Comparison of ENCODE assay signal across 13 cellular contexts in genomic region chr4:107444-108429, GRCh38. TPM values are rescaled to one million over a fixed set of nuclear protein-coding genes. Genes with fewer than 3 reads are reported as not detected.
A peak's percentile ranks its signal among the peaks of the same experiment; 100 is the strongest.
DNase-seq lines count a peak whose midpoint lies in the region; ATAC-seq and TF ChIP-seq lines count a peak whose summit lies in the region.
"Had no signal": no experiment of that assay in that cellular context is flagged by ENCODE, and none has a peak within 500 bp of the region (broad histone marks: within the 10 kb centered on the region; RNA-seq: fewer than 3 reads in every experiment).

No MANE protein-coding gene starts in this region.

- no peak overlapping the region for H3K27ac Mint-ChIP-seq in activated naive CD8-positive, alpha-beta T cell
- no peak overlapping the region for H3K27ac Mint-ChIP-seq in activated naive CD8-positive, alpha-beta T cell treated with anti-CD3 and anti-CD28 coated beads, Interleukin-2, amount 50 U/mL, for 24 hours

- TF ChIP-seq CTCF in epithelial cell of esophagus (IDR thresholded peaks at IDR 0.05; ENCODE audit: insufficient read depth, low read depth, low read length, missing control alignments): no peak
- no peak for TF ChIP-seq CTCF in upper lobe of right lung (IDR thresholded peaks at IDR 0.05)

- H3K27me3 ChIP-seq in muscle layer of colon (ENCODE audit: control insufficient read depth in 1 of 2, insufficient read depth in 2 of 2, low read length in 2 of 2) (peaks cover 16 to 44% of the 10 kb centered on the region in 2 donors), upper lobe of right lung (peaks cover 46% of the 10 kb centered on the region)

- no peak for ATAC-seq in activated naive CD8-positive, alpha-beta T cell treated with anti-CD3 and anti-CD28 coated beads, Interleukin-2, amount 50 U/mL, for 24 hours
- ATAC-seq in upper lobe of right lung (peak; percentile 8), GM19035 (IDR thresholded peaks at IDR 0.05; ENCODE audit: unreplicated experiment) (no peak)
- ATAC-seq: A549 had no signal

- H3K9me3 Mint-ChIP-seq in activated naive CD8-positive, alpha-beta T cell (ENCODE audit: low read depth): peaks cover 28% of the 10 kb centered on the region
- peaks cover 55% of the 10 kb centered on the region for H3K9me3 Mint-ChIP-seq in activated naive CD8-positive, alpha-beta T cell treated with anti-CD3 and anti-CD28 coated beads, Interleukin-2, amount 50 U/mL, for 24 hours

- H3K4me1 ChIP-seq in muscle layer of colon (ENCODE audit: insufficient read depth, low read length) (no peaks in the 10 kb centered on the region), upper lobe of right lung (no peaks in the 10 kb centered on the region)
- H3K4me1 ChIP-seq: A549, right lobe of liver had no signal

- H3K36me3 ChIP-seq in muscle layer of colon (ENCODE audit: insufficient read depth, low read length): no peaks in the 10 kb centered on the region
- no peaks in the 10 kb centered on the region for H3K36me3 ChIP-seq in upper lobe of right lung
- H3K36me3 ChIP-seq: right lobe of liver had no signal

- H3K9me3 ChIP-seq in muscle layer of colon (ENCODE audit: low read length) (no peaks in the 10 kb centered on the region), upper lobe of right lung (peaks cover 5% of the 10 kb centered on the region)

- H3K36me3 Mint-ChIP-seq in activated naive CD8-positive, alpha-beta T cell: peaks cover 35% of the 10 kb centered on the region
- peaks cover 33% of the 10 kb centered on the region for H3K36me3 Mint-ChIP-seq in activated naive CD8-positive, alpha-beta T cell treated with anti-CD3 and anti-CD28 coated beads, Interleukin-2, amount 50 U/mL, for 24 hours (ENCODE audit: low read depth)

- H3K4me3 ChIP-seq in epithelial cell of esophagus (ENCODE audit: low read length) (peak overlapping the region; percentile 11), muscle layer of colon (ENCODE audit: low read depth in 1 of 2, low read length in 2 of 2) (peak overlapping the region; percentile 5 to 18), upper lobe of right lung (no peak overlapping the region)
- H3K4me3 ChIP-seq: A549, GM23248, right lobe of liver had no signal

- DNase-seq in activated naive CD8-positive, alpha-beta T cell treated with anti-CD3 and anti-CD28 coated beads, Interleukin-2, amount 50 U/mL, for 24 hours: no peak
- no peak for DNase-seq in epithelial cell of esophagus (ENCODE audit: low read depth)
- DNase-seq in upper lobe of right lung: no peak
- no peak for DNase-seq in MV-4-11 (lab: John Stamatoyannopoulos, UW)
- DNase-seq in hypothalamus (lab: John Stamatoyannopoulos, UW): no peak
- DNase-seq: amniotic stem cell, GM23248, NCI-H1105 treated with DMSO at 0.1 percent for 48 hours, right lobe of liver had no signal

- H3K4me3 Mint-ChIP-seq in activated naive CD8-positive, alpha-beta T cell: peak overlapping the region; percentile 48
- no peak overlapping the region for H3K4me3 Mint-ChIP-seq in activated naive CD8-positive, alpha-beta T cell treated with anti-CD3 and anti-CD28 coated beads, Interleukin-2, amount 50 U/mL, for 24 hours

- intact Hi-C loops in upper lobe of right lung (cut with DNase I): no loop called here

- no peak overlapping the region for H3K9ac ChIP-seq in muscle layer of colon (ENCODE audit: low read length)
- H3K9ac ChIP-seq: GM23248 had no signal

- H3K27ac ChIP-seq in muscle layer of colon (ENCODE audit: low read depth, low read length) (no peak overlapping the region), upper lobe of right lung (no peak overlapping the region)
- H3K27ac ChIP-seq: A549, GM23248, right lobe of liver had no signal

- peaks cover 2% of the 10 kb centered on the region for H3K4me1 Mint-ChIP-seq in activated naive CD8-positive, alpha-beta T cell (ENCODE audit: low read depth)
- no peaks in the 10 kb centered on the region for H3K4me1 Mint-ChIP-seq in activated naive CD8-positive, alpha-beta T cell treated with anti-CD3 and anti-CD28 coated beads, Interleukin-2, amount 50 U/mL, for 24 hours

- H3K27me3 Mint-ChIP-seq in activated naive CD8-positive, alpha-beta T cell: peaks cover 41% of the 10 kb centered on the region
- H3K27me3 Mint-ChIP-seq in activated naive CD8-positive, alpha-beta T cell treated with anti-CD3 and anti-CD28 coated beads, Interleukin-2, amount 50 U/mL, for 24 hours: peaks cover 53% of the 10 kb centered on the region

RNA-seq across cellular contexts. Expression of gene ZNF718, which starts 16.6 kb away (rescaled TPM):
- total RNA-seq in upper lobe of right lung: 9.1 TPM

RNA-seq across cellular contexts. Expression of gene ZNF595, which starts 54.6 kb away (rescaled TPM):
- total RNA-seq in upper lobe of right lung: 16.1 TPM
